Comparison of ENCODE assay signal across 10 cellular contexts in the genomic region with DNA sequence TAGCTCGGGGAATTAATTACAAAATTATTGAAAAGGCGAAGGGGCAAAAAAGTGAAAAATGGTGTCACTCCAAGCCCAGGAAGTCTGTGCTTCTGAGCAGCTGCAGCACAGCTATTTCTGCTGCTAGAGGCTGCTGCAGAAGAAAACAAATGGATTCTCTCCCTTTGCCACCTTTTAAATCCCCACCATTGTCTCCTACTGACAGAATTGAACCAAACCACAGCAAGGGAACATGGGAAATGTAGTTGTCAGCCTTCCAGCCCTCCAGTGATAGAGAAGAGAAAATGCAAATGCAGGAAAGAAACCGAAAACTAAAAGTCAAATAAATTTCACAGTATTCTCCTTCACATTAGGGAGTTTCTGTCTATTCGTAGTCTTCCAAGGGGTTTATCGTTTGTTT. TPM values are rescaled to one million over a fixed set of nuclear protein-coding genes. Genes with fewer than 3 reads are reported as not detected.
A peak's percentile ranks its signal among the peaks of the same experiment; 100 is the strongest.
DNase-seq lines count a peak whose midpoint lies in the region; ATAC-seq and FAIRE-seq lines count a peak whose summit lies in the region.
"Had no signal": no experiment of that assay in that cellular context is flagged by ENCODE, and none has a peak within 500 bp of the region (broad histone marks: within the 10 kb centered on the region; RNA-seq: fewer than 3 reads in every experiment).

No MANE protein-coding gene starts in this region.

- no peaks in the 10 kb centered on the region for H3K27me3 Mint-ChIP-seq in activated T-cell treated with anti-CD3 and anti-CD28 coated beads, Interleukin-2, amount 50 U/mL, for 72 hours (ENCODE audit: low read depth)
- no peaks in the 10 kb centered on the region for H3K27me3 Mint-ChIP-seq in T-cell

- FAIRE-seq in HTR-8/SVneo (lab: Jason Lieb, UNC), result no peak

- peak; percentile 15 for DNase-seq in MG63
- peak; percentile 48 for DNase-seq in iPS-NIHi7 (ENCODE audit: extremely low spot score)
- DNase-seq in middle frontal gyrus (ENCODE audit: extremely low spot score, low spot score), result no peak
- no peak for DNase-seq in activated T-cell treated with anti-CD3 and anti-CD28 coated beads, Interleukin-2, amount 50 U/mL, for 72 hours
- no peak for DNase-seq in T-cell
- no peak for DNase-seq in HTR-8/SVneo (ENCODE audit: insufficient read length, low spot score)
- DNase-seq: activated naive CD4-positive, alpha-beta T cell treated with anti-CD3 and anti-CD28 coated beads, Interleukin-2, amount 50 U/mL, for 16 hours; NCI-H226 had no signal

- POLR2A ChIA-PET in T-cell (lab: Charles Lee), result interaction anchor here in 1 of 2 donors (1.1 kb wide), 1 partner anchor 9 kb away, joined by 3 read pairs; no protein-coding TSS in a partner anchor

- no peaks in the 10 kb centered on the region for H3K9me3 ChIP-seq in MG63

- H3K27me3 ChIP-seq in MG63, result no peaks in the 10 kb centered on the region

- CTCF ChIA-PET in T-cell (lab: Charles Lee), result no interaction called here

- H3K36me3 Mint-ChIP-seq in activated T-cell treated with anti-CD3 and anti-CD28 coated beads, Interleukin-2, amount 50 U/mL, for 72 hours (ENCODE audit: insufficient read depth in 2 of 2), result no peaks in the 10 kb centered on the region
- no peaks in the 10 kb centered on the region for H3K36me3 Mint-ChIP-seq in T-cell

- no peaks in the 10 kb centered on the region for H3K9me3 Mint-ChIP-seq in activated T-cell treated with anti-CD3 and anti-CD28 coated beads, Interleukin-2, amount 50 U/mL, for 72 hours
- no peaks in the 10 kb centered on the region for H3K9me3 Mint-ChIP-seq in T-cell

- H3K4me3 ChIP-seq in MG63, result peak overlapping the region; percentile 14; the same call in 1 of the 2 replicates

- H3K4me1 Mint-ChIP-seq in activated T-cell treated with anti-CD3 and anti-CD28 coated beads, Interleukin-2, amount 50 U/mL, for 72 hours (ENCODE audit: low read depth), result peaks cover 15% of the 10 kb centered on the region
- peaks cover 11 to 16% (median 12%) of the 10 kb centered on the region in 3 donors for H3K4me1 Mint-ChIP-seq in T-cell

- no peaks in the 10 kb centered on the region for H3K36me3 ChIP-seq in MG63

- ATAC-seq in GM18519 (IDR thresholded peaks at IDR 0.05; ENCODE audit: low FRiP score, unreplicated experiment) (peak; percentile 51), GM21786 (IDR thresholded peaks at IDR 0.05; ENCODE audit: unreplicated experiment) (peak; percentile 79), T-cell (replicated peaks in 1 of 4) (no peak)
- ATAC-seq in activated T-cell treated with anti-CD3 and anti-CD28 coated beads, Interleukin-2, amount 50 U/mL, for 72 hours (replicated peaks in 1 of 2), result no peak

- H3K27ac Mint-ChIP-seq in activated T-cell treated with anti-CD3 and anti-CD28 coated beads, Interleukin-2, amount 50 U/mL, for 72 hours, result no peak overlapping the region
- peak overlapping the region in 1 of 2 donors; percentile 79 for H3K27ac Mint-ChIP-seq in T-cell

- H3K4me3 Mint-ChIP-seq in activated T-cell treated with anti-CD3 and anti-CD28 coated beads, Interleukin-2, amount 50 U/mL, for 72 hours, result no peak overlapping the region
- no peak overlapping the region for H3K4me3 Mint-ChIP-seq in T-cell

RNA-seq across cellular contexts. Expression of a gene that starts 33.4 kb away (rescaled TPM):
- total RNA-seq in MG63 (2014; rRNA removed; shearing (Covaris generic); ENCODE audit: low replicate concordance), result 23.6 and 29.9 TPM in 2 replicates
- total RNA-seq in activated T-cell treated with anti-CD3 and anti-CD28 coated beads, Interleukin-2, amount 50 U/mL, for 72 hours, result 100 to 1,000 TPM; 147 to 151 TPM
- total RNA-seq in T-cell, result 100 to 1,000 TPM; 229 to 259 (median 238) TPM

RNA-seq across cellular contexts. Expression of a gene that starts 59.7 kb away (rescaled TPM):
- 4.6 and 6.2 TPM in 2 replicates for total RNA-seq in MG63 (2014; rRNA removed; shearing (Covaris generic); ENCODE audit: low replicate concordance)
- 10 to 100 TPM; 12.4 to 16.0 TPM for total RNA-seq in activated T-cell treated with anti-CD3 and anti-CD28 coated beads, Interleukin-2, amount 50 U/mL, for 72 hours
- total RNA-seq in T-cell, result 10 to 100 TPM in 3 of 5 donors, 1 to 10 TPM in 2; 7.5 to 17.0 (median 12.9) TPM

Comparison
In these comparisons a context has a peak if more than half of its experiments do, and no peak if none do; other contexts are left out.
1. ATAC-seq: peak in GM18519 (single experiment) and GM21786 (single experiment); none in activated T-cell treated with anti-CD3 and anti-CD28 coated beads, Interleukin-2, amount 50 U/mL, for 72 hours (0 of 2) and T-cell (0 of 4).
2. DNase-seq: peak in MG63 (single experiment) and iPS-NIHi7 (single experiment); none in middle frontal gyrus (single experiment), activated T-cell treated with anti-CD3 and anti-CD28 coated beads, Interleukin-2, amount 50 U/mL, for 72 hours (0 of 2), T-cell (0 of 34) and HTR-8/SVneo (single experiment).